ENCODE assay signal across 27 cellular contexts in the genomic region with DNA sequence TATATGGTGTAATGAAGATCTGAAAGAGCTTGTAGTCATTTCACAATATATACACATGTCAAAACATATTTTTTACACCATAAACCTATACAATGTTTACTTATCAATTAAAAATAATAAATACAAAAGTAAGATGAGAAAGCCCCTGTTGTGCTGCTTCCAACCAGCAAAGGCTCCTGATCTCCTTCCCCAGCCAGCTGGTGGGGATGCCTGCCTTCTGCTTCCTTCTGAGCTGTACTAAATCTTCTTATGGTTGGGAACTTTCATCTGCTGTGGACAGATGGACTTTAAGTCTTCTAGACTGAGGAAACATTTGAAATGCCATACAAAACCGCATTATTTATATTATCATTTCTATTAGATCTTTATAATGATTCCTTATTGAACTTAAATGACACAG.
"Had no signal": no experiment of that assay in that cellular context is flagged by ENCODE, and none has a peak within 500 bp of the region (broad histone marks: within the 10 kb centered on the region; RNA-seq: fewer than 3 reads in every experiment).

No MANE protein-coding gene starts in this region.

- ATAC-seq: foreskin keratinocyte; gastroesophageal sphincter; heart right ventricle; left cardiac atrium; left lung; mucosa of descending colon; right lobe of liver; stimulated activated naive B cell treated with anti-CD40 and anti-IgM and Interleukin-4, amounts not matched to agents 10 μg/mL and 1 μg/mL and 100 μg/mL, for 72 hours had no signal

- H3K4me3 ChIP-seq: esophagus muscularis mucosa, gastroesophageal sphincter, heart right ventricle, left lung, mucosa of descending colon, neural progenitor cell, right lobe of liver, thoracic aorta, tibial nerve, upper lobe of left lung had no signal

- H3K4me3 Mint-ChIP-seq: dendritic cell treated with granulocyte-macrophage colony-stimulating factor and Interleukin-4, amounts not matched to agents 40 ng/mL and 50 ng/mL, for 4 days; endodermal cell; mesothelial cell of epicardium; naive B cell; nephron; neural progenitor cell; stimulated activated naive B cell treated with anti-CD40 and anti-IgM and Interleukin-4, amounts not matched to agents 10 μg/mL and 1 μg/mL and 100 μg/mL, for 72 hours; stimulated activated naive CD8-positive, alpha-beta T cell treated with anti-CD3 and anti-CD28 coated beads, Interleukin-15, Interleukin-2, amounts not matched to agents 100 ng/mL and 50 ng/mL, for 24 hours had no signal

- H3K4me1 ChIP-seq: esophagus muscularis mucosa, foreskin keratinocyte, gastroesophageal sphincter, heart right ventricle, left lung, neural progenitor cell, parathyroid adenoma, right lobe of liver, tibial nerve, upper lobe of left lung had no signal

- H3K36me3 Mint-ChIP-seq: mesothelial cell of epicardium; naive B cell; neural progenitor cell; stimulated activated naive B cell treated with anti-CD40 and anti-IgM and Interleukin-4, amounts not matched to agents 10 μg/mL and 1 μg/mL and 100 μg/mL, for 72 hours had no signal

- H3K27me3 ChIP-seq: esophagus muscularis mucosa, foreskin keratinocyte, gastroesophageal sphincter, heart right ventricle, left lung, neural progenitor cell, right lobe of liver, tibial nerve, upper lobe of left lung had no signal

- H3K9me3 ChIP-seq: esophagus muscularis mucosa, gastroesophageal sphincter, heart right ventricle, left lung, mucosa of descending colon, right lobe of liver, thoracic aorta, tibial nerve, upper lobe of left lung had no signal

- DNase-seq: effector CD8-positive, alpha-beta T cell; endodermal cell; foreskin keratinocyte; heart right ventricle; hippocampal formation; left cardiac atrium; left lung; mesenchymal stem cell; mucosa of descending colon; naive B cell; right lobe of liver; small intestine; stimulated activated CD4-positive, alpha-beta T cell treated with anti-CD3 and anti-CD28 coated beads, Interleukin-15, amount 100 ng/mL, for 24 hours; stimulated activated CD4-positive, alpha-beta T cell treated with anti-CD3 and anti-CD28 coated beads, Interleukin-2, amount 100 ng/mL, for 48 hours; stimulated activated naive B cell treated with anti-CD40 and anti-IgM and Interleukin-4, amounts not matched to agents 10 μg/mL and 1 μg/mL and 100 μg/mL, for 72 hours; upper lobe of left lung had no signal

- H3K4me1 Mint-ChIP-seq: endodermal cell; mesothelial cell of epicardium; naive B cell; nephron; neural progenitor cell; stimulated activated naive B cell treated with anti-CD40 and anti-IgM and Interleukin-4, amounts not matched to agents 10 μg/mL and 1 μg/mL and 100 μg/mL, for 72 hours had no signal

- H3K27ac ChIP-seq: esophagus muscularis mucosa, foreskin keratinocyte, gastroesophageal sphincter, heart right ventricle, left lung, neural progenitor cell, parathyroid adenoma, right lobe of liver, thoracic aorta, tibial nerve, upper lobe of left lung had no signal

- H3K9me3 Mint-ChIP-seq: dendritic cell treated with granulocyte-macrophage colony-stimulating factor and Interleukin-4, amounts not matched to agents 40 ng/mL and 50 ng/mL, for 4 days; endodermal cell; mesothelial cell of epicardium; naive B cell; nephron; neural progenitor cell; stimulated activated naive B cell treated with anti-CD40 and anti-IgM and Interleukin-4, amounts not matched to agents 10 μg/mL and 1 μg/mL and 100 μg/mL, for 72 hours had no signal

- H3K36me3 ChIP-seq: esophagus muscularis mucosa, gastroesophageal sphincter, heart right ventricle, left lung, neural progenitor cell, right lobe of liver, thoracic aorta, tibial nerve, upper lobe of left lung had no signal

- H3K27me3 Mint-ChIP-seq: dendritic cell treated with granulocyte-macrophage colony-stimulating factor and Interleukin-4, amounts not matched to agents 40 ng/mL and 50 ng/mL, for 4 days; naive B cell; progenitor cell of endocrine pancreas; stimulated activated naive B cell treated with anti-CD40 and anti-IgM and Interleukin-4, amounts not matched to agents 10 μg/mL and 1 μg/mL and 100 μg/mL, for 72 hours; stimulated activated naive CD8-positive, alpha-beta T cell treated with anti-CD3 and anti-CD28 coated beads, Interleukin-15, Interleukin-2, amounts not matched to agents 100 ng/mL and 50 ng/mL, for 24 hours had no signal

- H3K27ac Mint-ChIP-seq: dendritic cell treated with granulocyte-macrophage colony-stimulating factor and Interleukin-4, amounts not matched to agents 40 ng/mL and 50 ng/mL, for 4 days; endodermal cell; mesothelial cell of epicardium; naive B cell; nephron; neural progenitor cell; progenitor cell of endocrine pancreas; stimulated activated naive B cell treated with anti-CD40 and anti-IgM and Interleukin-4, amounts not matched to agents 10 μg/mL and 1 μg/mL and 100 μg/mL, for 72 hours; stimulated activated naive CD8-positive, alpha-beta T cell treated with anti-CD3 and anti-CD28 coated beads, Interleukin-15, Interleukin-2, amounts not matched to agents 100 ng/mL and 50 ng/mL, for 24 hours had no signal
